ENCODE assay signal across 27 cellular contexts in genomic region chr6:86380571-86381125, GRCh38.
"Had no signal": no experiment of that assay in that cellular context is flagged by ENCODE, and none has a peak within 500 bp of the region (broad histone marks: within the 10 kb centered on the region; RNA-seq: fewer than 3 reads in every experiment).

No MANE protein-coding gene starts in this region.

- DNase-seq: colonic mucosa; cortex of kidney; dermis blood vessel endothelial cell; dorsolateral prefrontal cortex; effector CD4-positive, alpha-beta T cell; effector CD8-positive, alpha-beta T cell; effector memory CD4-positive, alpha-beta T cell; effector memory CD8-positive, alpha-beta T cell; endodermal cell; erythroblast; esophagus squamous epithelium; foreskin fibroblast; foreskin keratinocyte; foreskin melanocyte; gastrocnemius medialis; glutamatergic neuron; heart left ventricle; heart right ventricle had no signal

- ATAC-seq: effector memory CD8-positive, alpha-beta T cell; esophagus mucosa; foreskin keratinocyte; gastrocnemius medialis; gastroesophageal sphincter; heart left ventricle; heart right ventricle had no signal

- FAIRE-seq: colon, endometrium, endothelial cell of umbilical vein, frontal cortex had no signal

- H3K27me3 ChIP-seq: colonic mucosa, dorsolateral prefrontal cortex, esophagus muscularis mucosa, esophagus squamous epithelium, foreskin keratinocyte, gastrocnemius medialis, gastroesophageal sphincter, heart left ventricle, heart right ventricle had no signal

- H3K4me3 ChIP-seq: colonic mucosa, coronary artery, dorsolateral prefrontal cortex, esophagus muscularis mucosa, esophagus squamous epithelium, gastrocnemius medialis, gastroesophageal sphincter, heart left ventricle, heart right ventricle had no signal

- H3K27ac ChIP-seq: colonic mucosa, coronary artery, dorsolateral prefrontal cortex, epithelial cell of prostate, esophagus muscularis mucosa, esophagus squamous epithelium, foreskin keratinocyte, gastrocnemius medialis, gastroesophageal sphincter, heart left ventricle, heart right ventricle had no signal

- H3K9me3 ChIP-seq: colonic mucosa, gastrocnemius medialis, gastroesophageal sphincter had no signal

- H3K36me3 ChIP-seq: colonic mucosa, esophagus muscularis mucosa, esophagus squamous epithelium, gastrocnemius medialis, gastroesophageal sphincter, heart left ventricle, heart right ventricle had no signal

- H3K4me1 ChIP-seq: colonic mucosa, esophagus muscularis mucosa, esophagus squamous epithelium, foreskin keratinocyte, gastrocnemius medialis, gastroesophageal sphincter, heart left ventricle, heart right ventricle had no signal
